ENCODE assay signal across 1 cellular context in the genomic region with DNA sequence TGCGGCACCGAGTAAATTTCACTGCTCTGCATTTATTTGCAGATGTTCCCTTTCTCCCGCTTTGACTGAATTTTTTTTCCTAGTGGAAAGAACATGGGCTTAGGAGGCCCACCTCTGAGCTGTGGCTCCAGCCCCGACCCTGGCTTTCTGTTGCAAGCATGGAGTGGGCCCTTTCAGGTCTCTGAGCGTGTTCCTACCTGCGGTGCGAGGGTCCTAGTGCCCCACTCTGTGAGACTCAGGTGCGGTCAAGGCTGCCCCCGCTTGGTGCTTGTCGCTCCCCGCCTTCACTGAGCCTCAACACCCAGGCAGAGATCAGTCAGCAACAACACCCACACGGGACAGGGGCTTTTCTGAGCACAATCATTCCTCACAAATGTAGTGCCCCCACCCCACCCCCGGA.
TF ChIP-seq lines count a peak whose summit lies in the region.

No MANE protein-coding gene starts in this region.

TF ChIP-seq in H1, 55 proteins besides CTCF, POLR2A, EP300 and RAD21 (continued from another document):
- no peak for TF ChIP-seq CHD7 (IDR thresholded peaks at IDR 0.05; ENCODE audit: insufficient replicate concordance, low read length)
